ENCODE assay signal across 25 cellular contexts in genomic region chr1:230883964-230884363, GRCh38. TPM values are rescaled to one million over a fixed set of nuclear protein-coding genes. Genes with fewer than 3 reads are reported as not detected.
DNase-seq lines count a peak whose midpoint lies in the region; ATAC-seq and TF ChIP-seq lines count a peak whose summit lies in the region.
"Had no signal": no experiment of that assay in that cellular context is flagged by ENCODE, and none has a peak within 500 bp of the region (broad histone marks: within the 10 kb centered on the region; RNA-seq: fewer than 3 reads in every experiment).

No MANE protein-coding gene starts in this region.

- H3K9me3 ChIP-seq in heart right ventricle (peaks cover 0 to 16% (median 0%) of the 10 kb centered on the region in 11 donors), left ventricle myocardium inferior (replicated peaks) (peaks cover 15% of the 10 kb centered on the region), adipocyte (ENCODE audit: control insufficient read depth, low read length) (peaks cover 18% of the 10 kb centered on the region), gastroesophageal sphincter (peaks cover 0 to 14% (median 0%) of the 10 kb centered on the region in 3 donors)

- no peak overlapping the region for H3K9ac ChIP-seq in adipocyte (ENCODE audit: low read length)

- H3K4me1 ChIP-seq in heart right ventricle (peaks cover 0 to 2% (median 0%) of the 10 kb centered on the region in 9 donors), left ventricle myocardium inferior (no peaks in the 10 kb centered on the region), adipocyte (ENCODE audit: control insufficient read depth, insufficient read depth, low read length) (peaks cover 4% of the 10 kb centered on the region), gastroesophageal sphincter (peaks cover 0 to 13% (median 4%) of the 10 kb centered on the region in 3 donors)

- TF ChIP-seq EP300 in gastroesophageal sphincter (IDR thresholded peaks at IDR 0.05), result no peak

- H3K4me3 ChIP-seq in heart right ventricle, result no peak overlapping the region
- H3K4me3 ChIP-seq in left ventricle myocardium inferior, result no peak overlapping the region
- H3K4me3 ChIP-seq in adipocyte (ENCODE audit: low read length), result no peak overlapping the region
- no peak overlapping the region for H3K4me3 ChIP-seq in gastroesophageal sphincter
- H3K4me3 ChIP-seq: K562 had no signal

- WGBS in heart right ventricle, 2 donors, result 77 to 80% methylated on average over 4 of the region's 4 CpGs
- WGBS in gastroesophageal sphincter (ENCODE audit: low coverage in 1 of 2), 2 donors, result 26 to 35% methylated on average over 3 of the region's 4 CpGs

- ATAC-seq in heart right ventricle (peak in 6 of 8 donors; percentile 52 to 74 (median 56)), gastroesophageal sphincter (peak; percentile 49), omental fat pad (ENCODE audit: low FRiP score) (peak; percentile 69)
- ATAC-seq: HepG2, K562, PC-3 had no signal

- TF ChIP-seq CTCF in heart right ventricle (IDR thresholded peaks at IDR 0.05) (no peak), left ventricle myocardium inferior (IDR thresholded peaks at IDR 0.05; ENCODE audit: borderline replicate concordance) (no peak), gastroesophageal sphincter (IDR thresholded peaks at IDR 0.05) (no peak), omental fat pad (IDR thresholded peaks at IDR 0.05) (no peak)

- H3K27me3 ChIP-seq in heart right ventricle (peaks cover 0 to 14% (median 5%) of the 10 kb centered on the region in 7 donors), left ventricle myocardium inferior (ENCODE audit: low read depth) (peaks cover 15% of the 10 kb centered on the region), adipocyte (replicated peaks; ENCODE audit: control insufficient read depth, insufficient read depth, low read length) (peaks cover 5% of the 10 kb centered on the region), gastroesophageal sphincter (no peaks in the 10 kb centered on the region)

- H3K27ac ChIP-seq in heart right ventricle, result no peak overlapping the region
- no peak overlapping the region for H3K27ac ChIP-seq in left ventricle myocardium inferior (replicated peaks)
- no peak overlapping the region for H3K27ac ChIP-seq in gastroesophageal sphincter

- intact Hi-C loops in heart right ventricle (cut with DNase I) (no loop called here), left ventricle myocardium inferior (cut with micrococcal nuclease) (no loop called here)

- no peaks in the 10 kb centered on the region for H3K36me3 ChIP-seq in heart right ventricle
- H3K36me3 ChIP-seq in left ventricle myocardium inferior, result no peaks in the 10 kb centered on the region
- H3K36me3 ChIP-seq in adipocyte (ENCODE audit: control insufficient read depth, insufficient read depth, low read length, severe bottlenecking), result no peaks in the 10 kb centered on the region
- no peaks in the 10 kb centered on the region for H3K36me3 ChIP-seq in gastroesophageal sphincter

- no peak for TF ChIP-seq POLR2A in gastroesophageal sphincter (IDR thresholded peaks at IDR 0.05)

- DNase-seq in heart right ventricle (no peak), left ventricle myocardium inferior (no peak), adipocyte (ENCODE audit: low read depth) (peak; percentile 48), omental fat pad (ENCODE audit: low spot score) (no peak), NCI-H748 treated with DMSO at 0.1 percent for 48 hours (lab: John Stamatoyannopoulos, UW) (no peak), NCI-H226 (no peak), NCI-H1048 (lab: John Stamatoyannopoulos, UW) (no peak)
- DNase-seq: 8988T; ACHN; Calu3; DMS79 treated with DMSO at 0.1 percent for 48 hours; H9; Kasumi-1; NCI-H1105; NCI-H1436 treated with DMSO at 0.1 percent for 48 hours; NCI-H1930; NCI-H2107; NCI-H446; NCI-H524 treated with DMSO at 0.1 percent for 48 hours; NCI-H82; NK-92 treated with Interleukin-12 subunit alpha and Interleukin-12 subunit beta, amount 100 ng/mL, for 24 hours; PC-3 had no signal

RNA-seq across cellular contexts. Expression of gene C1orf198, which starts 15.6 kb away (rescaled TPM):
- total RNA-seq in heart right ventricle, result 10 to 100 TPM; 33.4 to 66.0 (median 46.0) TPM
- polyA plus RNA-seq in heart right ventricle, result 10 to 100 TPM; 26.0 to 36.4 TPM
- 32.7 TPM for total RNA-seq in left ventricle myocardium inferior
- 100 to 1,000 TPM; 115 to 219 (median 172) TPM for total RNA-seq in gastroesophageal sphincter
- 10 to 100 TPM; 32.8 to 98.4 (median 63.2) TPM for total RNA-seq in omental fat pad
